In the genomic region with DNA sequence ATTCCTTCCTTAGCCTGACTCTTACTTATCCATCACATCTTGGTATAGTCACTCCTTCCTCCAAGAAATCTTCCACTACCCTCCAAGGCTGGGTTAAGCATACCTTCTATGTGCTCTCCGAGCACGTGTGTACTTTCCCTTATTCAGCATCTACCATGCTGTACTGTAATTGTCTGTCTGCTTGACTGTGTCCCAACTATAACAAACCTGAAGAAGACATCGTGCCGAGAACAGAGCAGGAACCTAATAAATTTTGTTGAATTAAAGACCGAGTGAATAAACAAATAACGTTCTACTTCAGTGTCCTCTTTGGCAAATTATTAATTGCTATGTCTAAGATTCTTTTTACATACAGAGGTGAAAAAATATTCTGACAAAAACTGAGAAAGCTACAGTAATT, we compare ENCODE assay signal across 17 cellular contexts. TPM values are rescaled to one million over a fixed set of nuclear protein-coding genes. Genes with fewer than 3 reads are reported as not detected.
DNase-seq lines count a peak whose midpoint lies in the region; ATAC-seq, FAIRE-seq and TF ChIP-seq lines count a peak whose summit lies in the region.
"Had no signal": no experiment of that assay in that cellular context is flagged by ENCODE, and none has a peak within 500 bp of the region (broad histone marks: within the 10 kb centered on the region; RNA-seq: fewer than 3 reads in every experiment).

No MANE protein-coding gene starts in this region.

- no peak overlapping the region for H3K4me3 ChIP-seq in prostate gland
- H3K4me3 ChIP-seq: GM23338 had no signal

- no peaks in the 10 kb centered on the region for H3K27me3 ChIP-seq in prostate gland (replicated peaks; ENCODE audit: insufficient read depth)

- DNase-seq in HTR-8/SVneo (ENCODE audit: insufficient read length, low spot score) (no peak), prostate gland (ENCODE audit: low spot score) (peak; percentile 36), pons (ENCODE audit: low spot score) (no peak), DMS79 treated with DMSO at 0.1 percent for 48 hours (lab: John Stamatoyannopoulos, UW) (no peak)
- DNase-seq: C1 segment of cervical spinal cord; CD4-positive, CD25-positive, alpha-beta regulatory T cell; CD8-positive, alpha-beta T cell; DMS 273 treated with DMSO at 0.1 percent for 48 hours; DMS79; GF-D8; H9; HFFc6 had no signal

- no peak for ATAC-seq in GM19351 (IDR thresholded peaks at IDR 0.05; ENCODE audit: unreplicated experiment)
- ATAC-seq: CD8-positive, alpha-beta T cell; GM23338 had no signal

- H3K36me3 ChIP-seq in prostate gland, result no peaks in the 10 kb centered on the region

- no peak for TF ChIP-seq POLR2A in prostate gland (IDR thresholded peaks at IDR 0.05)

- TF ChIP-seq CTCF in VCaP (conservative IDR thresholded peaks at IDR 0.05) (no peak), prostate gland (IDR thresholded peaks at IDR 0.05) (no peak)

- WGBS in prostate gland, result 31% methylated on average over 6 of the region's 6 CpGs

- peaks cover 3% of the 10 kb centered on the region for H3K4me1 ChIP-seq in prostate gland (replicated peaks)

- intact Hi-C loops in prostate gland (cut with DNase I), result no loop called here

- H3K9me3 ChIP-seq in prostate gland, result no peaks in the 10 kb centered on the region

- FAIRE-seq in HTR-8/SVneo (lab: Jason Lieb, UNC), result peak; percentile 69
- FAIRE-seq: D721Med, GM12892 had no signal

- H3K27ac ChIP-seq in VCaP (peak overlapping the region; percentile 66), prostate gland (peak overlapping the region in 1 of 2 donors; percentile 43)

RNA-seq across cellular contexts. Expression of gene USP49, which starts 35.8 kb away (rescaled TPM):
- 10 to 100 TPM in 1 of 2 donors, 1 to 10 TPM in 1; 1.7 to 19.5 TPM for total RNA-seq in prostate gland
